10 cellular contexts compared by ENCODE assay signal in the genomic region with DNA sequence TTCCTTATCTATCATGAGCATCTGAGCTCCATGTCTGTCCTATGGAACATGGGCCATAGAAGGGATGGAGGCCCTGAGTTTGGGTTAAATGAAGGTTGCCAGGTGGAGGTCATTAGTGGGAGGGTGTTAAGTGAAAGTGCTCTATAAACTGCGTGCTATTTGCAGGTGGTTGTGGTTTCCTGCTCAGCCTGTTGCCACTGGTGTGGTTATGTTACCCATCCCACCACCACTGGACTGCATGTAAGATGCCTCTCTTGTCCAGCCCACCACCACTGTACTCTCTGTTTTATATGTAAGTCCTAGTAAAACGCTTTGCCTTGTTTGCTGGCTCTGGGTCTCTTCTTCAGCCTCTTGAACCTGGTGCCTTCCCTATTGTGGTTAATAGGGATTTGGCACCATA.
"Had no signal": no experiment of that assay in that cellular context is flagged by ENCODE, and none has a peak within 500 bp of the region (broad histone marks: within the 10 kb centered on the region; RNA-seq: fewer than 3 reads in every experiment).

No MANE protein-coding gene starts in this region.

- H3K9ac ChIP-seq: GM23248, KMS-11 had no signal

- ATAC-seq: HCT116, HepG2 had no signal

- H2AFZ ChIP-seq: GM23248 had no signal

- DNase-seq: GM23248, GOT3, H9, HFFc6, KBM-7 had no signal

- H3K4me3 ChIP-seq: GM23248 had no signal

- H3K4me2 ChIP-seq: KMS-11 had no signal

- FAIRE-seq: H54, HepG2 had no signal

- H3K27ac ChIP-seq: GM23248, HL-60, KMS-11 had no signal
